13 cellular contexts compared by ENCODE assay signal in genomic region chr7:24477376-24477775, GRCh38.
DNase-seq lines count a peak whose midpoint lies in the region; ATAC-seq and TF ChIP-seq lines count a peak whose summit lies in the region.
"Had no signal": no experiment of that assay in that cellular context is flagged by ENCODE, and none has a peak within 500 bp of the region (broad histone marks: within the 10 kb centered on the region; RNA-seq: fewer than 3 reads in every experiment).

No MANE protein-coding gene starts in this region.

- no peak for ATAC-seq in Right ventricle myocardium superior (ENCODE audit: poor library complexity)
- no peak for ATAC-seq in HG03457 (IDR thresholded peaks at IDR 0.05; ENCODE audit: unreplicated experiment)
- no peak for ATAC-seq in HG03135 (IDR thresholded peaks at IDR 0.05; ENCODE audit: unreplicated experiment)
- no peak for ATAC-seq in HG03342 (IDR thresholded peaks at IDR 0.05; ENCODE audit: unreplicated experiment)
- ATAC-seq: activated T-cell treated with anti-CD3 and anti-CD28 coated beads, Interleukin-2, amount 50 U/mL, for 72 hours had no signal

- no peaks in the 10 kb centered on the region for H3K79me2 ChIP-seq in osteoblast (ENCODE audit: insufficient read depth, low read length)

- no peak for DNase-seq in right atrium auricular region (ENCODE audit: low spot score)
- no peak for DNase-seq in Right ventricle myocardium superior
- no peak for DNase-seq in epithelial cell of proximal tubule (ENCODE audit: low read depth)
- DNase-seq in osteoblast (ENCODE audit: insufficient read length, low spot score, missing footprints): no peak
- DNase-seq in NOMO-1 (lab: John Stamatoyannopoulos, UW; ENCODE audit: unreplicated experiment in 2 of 2): no peak
- DNase-seq: activated CD4-positive, alpha-beta T cell treated with anti-CD3 and anti-CD28 coated beads, Interleukin-2, amount 10 ng/mL, durations not matched to agents 24 days and 14 days; activated T-cell treated with anti-CD3 and anti-CD28 coated beads, Interleukin-2, amount 50 U/mL, for 72 hours; cortex of kidney; NCI-H187 treated with DMSO at 0.1 percent for 48 hours; stimulated activated CD4-positive, alpha-beta T cell treated with anti-CD3 and anti-CD28 coated beads, Interleukin-4, amount 100 ng/mL, for 1 hour had no signal

- H3K4me1 ChIP-seq in right atrium auricular region: peaks cover 0 to 10% of the 10 kb centered on the region in 2 donors
- peaks cover 26% of the 10 kb centered on the region for H3K4me1 ChIP-seq in osteoblast (ENCODE audit: insufficient read depth, low read length)

- H3K36me3 ChIP-seq in right atrium auricular region (no peaks in the 10 kb centered on the region), osteoblast (ENCODE audit: insufficient read depth, low read length) (no peaks in the 10 kb centered on the region)

- no peak overlapping the region for H3K4me3 ChIP-seq in right atrium auricular region
- H3K4me3 ChIP-seq in epithelial cell of proximal tubule (ENCODE audit: low read depth, low read length): peak overlapping the region; percentile 27
- peak overlapping the region; percentile 56 for H3K4me3 ChIP-seq in osteoblast (ENCODE audit: insufficient read depth, low read length)

- no peaks in the 10 kb centered on the region for H3K27me3 ChIP-seq in right atrium auricular region
- no peaks in the 10 kb centered on the region for H3K27me3 ChIP-seq in osteoblast (ENCODE audit: insufficient read depth, low read length)

- H3K27ac ChIP-seq in right atrium auricular region (peak overlapping the region; percentile 11 to 44), osteoblast (ENCODE audit: low read depth, low read length) (peak overlapping the region; percentile 74)

- TF ChIP-seq CTCF in right atrium auricular region (IDR thresholded peaks at IDR 0.05) (no peak), epithelial cell of proximal tubule (conservative IDR thresholded peaks at IDR 0.05; ENCODE audit: low read depth, low read length) (no peak), osteoblast (IDR thresholded peaks at IDR 0.05; ENCODE audit: extremely low read depth, low read depth, low read length) (no peak)

- H3K9me3 ChIP-seq in right atrium auricular region (no peaks in the 10 kb centered on the region), osteoblast (ENCODE audit: low read depth, low read length) (no peaks in the 10 kb centered on the region)

- intact Hi-C loops in Right ventricle myocardium superior (cut with DNase I): no loop called here

- no peaks in the 10 kb centered on the region for H4K20me1 ChIP-seq in osteoblast (ENCODE audit: insufficient read depth, low read length)

- peak overlapping the region; percentile 83 for H3K4me2 ChIP-seq in osteoblast (ENCODE audit: insufficient read depth, low read length)

- H2AFZ ChIP-seq in osteoblast (ENCODE audit: low read length): peak overlapping the region; percentile 67

Comparison
In these comparisons a context has a peak if more than half of its experiments do, and no peak if none do; other contexts are left out.
1. H3K4me3 ChIP-seq: peak in epithelial cell of proximal tubule (single experiment) and osteoblast (single experiment); none in right atrium auricular region (0 of 2).